ENCODE assay signal across 8 cellular contexts in genomic region chr6:328184-328670, GRCh38. TPM values are rescaled to one million over a fixed set of nuclear protein-coding genes. Genes with fewer than 3 reads are reported as not detected.
A peak's percentile ranks its signal among the peaks of the same experiment; 100 is the strongest.
DNase-seq lines count a peak whose midpoint lies in the region; ATAC-seq and TF ChIP-seq lines count a peak whose summit lies in the region.

No MANE protein-coding gene starts in this region.

- peak; percentile 35 for TF ChIP-seq POLR2A in GM18951 (IDR thresholded peaks at IDR 0.05; ENCODE audit: extremely low read depth, insufficient read depth, insufficient read length)

- intact Hi-C loops in Calu3 (cut with micrococcal nuclease; ENCODE audit: unreplicated experiment): no loop called here

- no peaks in the 10 kb centered on the region for H3K9me3 Mint-ChIP-seq in activated T-cell treated with anti-CD3 and anti-CD28 coated beads, Interleukin-2, amount 50 U/mL, for 72 hours
- no peaks in the 10 kb centered on the region for H3K9me3 Mint-ChIP-seq in memory B cell
- no peaks in the 10 kb centered on the region for H3K9me3 Mint-ChIP-seq in Calu3 (ENCODE audit: low read depth, unreplicated experiment)

- no peaks in the 10 kb centered on the region for H3K4me1 Mint-ChIP-seq in activated T-cell treated with anti-CD3 and anti-CD28 coated beads, Interleukin-2, amount 50 U/mL, for 72 hours (ENCODE audit: low read depth)
- H3K4me1 Mint-ChIP-seq in memory B cell (peaks cover 4% of the 10 kb centered on the region), Calu3 (ENCODE audit: low read depth, unreplicated experiment) (no peaks in the 10 kb centered on the region)

- no peak for TF ChIP-seq CTCF in Calu3 (IDR thresholded peaks at IDR 0.05; ENCODE audit: unreplicated experiment)

- peak; percentile 73 for ATAC-seq in HG03045 (IDR thresholded peaks at IDR 0.05; ENCODE audit: unreplicated experiment)
- peak; percentile 75 to 84 for ATAC-seq in activated T-cell treated with anti-CD3 and anti-CD28 coated beads, Interleukin-2, amount 50 U/mL, for 72 hours (replicated peaks in 1 of 2)
- peak; percentile 84 for ATAC-seq in memory B cell (ENCODE audit: low read depth)

- H3K27ac Mint-ChIP-seq in activated T-cell treated with anti-CD3 and anti-CD28 coated beads, Interleukin-2, amount 50 U/mL, for 72 hours: no peak overlapping the region
- H3K27ac Mint-ChIP-seq in memory B cell (no peak overlapping the region), Calu3 (ENCODE audit: unreplicated experiment) (no peak overlapping the region)

- peaks cover 1 to 5% of the 10 kb centered on the region in 2 donors for H3K36me3 Mint-ChIP-seq in activated T-cell treated with anti-CD3 and anti-CD28 coated beads, Interleukin-2, amount 50 U/mL, for 72 hours (ENCODE audit: insufficient read depth in 2 of 2)
- peaks cover 4% of the 10 kb centered on the region for H3K36me3 Mint-ChIP-seq in memory B cell
- H3K36me3 Mint-ChIP-seq in Calu3 (ENCODE audit: insufficient read depth, unreplicated experiment): no peaks in the 10 kb centered on the region

- no TSS peak for BruUV-seq in Calu3 (replicated peaks; lab: Mats Ljungman, UMichigan)

- CTCF ChIA-PET in Calu3 (lab: Charles Lee): no interaction called here

- DNase-seq in ACHN: peak; percentile 18
- peak; percentile 34 to 50 for DNase-seq in activated T-cell treated with anti-CD3 and anti-CD28 coated beads, Interleukin-2, amount 50 U/mL, for 72 hours
- DNase-seq in memory B cell (ENCODE audit: low spot score in 2 of 2): no peak
- DNase-seq in DMS79 treated with DMSO at 0.1 percent for 48 hours (lab: John Stamatoyannopoulos, UW): no peak
- DNase-seq in DMS 273 (lab: John Stamatoyannopoulos, UW; ENCODE audit: unreplicated experiment): no peak
- DNase-seq in Calu3: no peak

- H3K27me3 Mint-ChIP-seq in activated T-cell treated with anti-CD3 and anti-CD28 coated beads, Interleukin-2, amount 50 U/mL, for 72 hours (ENCODE audit: low read depth): no peaks in the 10 kb centered on the region
- no peaks in the 10 kb centered on the region for H3K27me3 Mint-ChIP-seq in memory B cell
- no peaks in the 10 kb centered on the region for H3K27me3 Mint-ChIP-seq in Calu3 (ENCODE audit: unreplicated experiment)

- no peak overlapping the region for H3K4me3 Mint-ChIP-seq in activated T-cell treated with anti-CD3 and anti-CD28 coated beads, Interleukin-2, amount 50 U/mL, for 72 hours
- H3K4me3 Mint-ChIP-seq in memory B cell (no peak overlapping the region), Calu3 (ENCODE audit: low read depth, unreplicated experiment) (no peak overlapping the region)

- in situ Hi-C loops in ACHN (cut with HindIII; ENCODE audit: low pct_ligation_motif_present, low pct_unique_long_range_greater_than_20kb, low sequenced_read_pairs): no loop called here
- in situ Hi-C loops in GM18951 (cut with MboI; ENCODE audit: low sequenced_read_pairs, unreplicated experiment): no loop called here

RNA-seq across cellular contexts. Expression of gene DUSP22, which starts 35.9 kb away (rescaled TPM):
- 10 to 100 TPM; 43.6 to 48.6 TPM for total RNA-seq in activated T-cell treated with anti-CD3 and anti-CD28 coated beads, Interleukin-2, amount 50 U/mL, for 72 hours
- 14.2 and 14.7 TPM in 2 replicates for total RNA-seq in Calu3 (2022)

Comparison
In these comparisons a context has a peak if more than half of its experiments do, and no peak if none do; other contexts are left out.
1. DNase-seq: peak in ACHN (single experiment) and activated T-cell treated with anti-CD3 and anti-CD28 coated beads, Interleukin-2, amount 50 U/mL, for 72 hours (2 of 2); none in memory B cell (0 of 2), DMS79 treated with DMSO at 0.1 percent for 48 hours (single experiment), DMS 273 (single experiment) and Calu3 (single experiment).
2. Peak in every context shown above with its lines, with median percentiles within 50 percentile points of each other: ATAC-seq.